ENCODE assay signal across 20 cellular contexts in the genomic region with DNA sequence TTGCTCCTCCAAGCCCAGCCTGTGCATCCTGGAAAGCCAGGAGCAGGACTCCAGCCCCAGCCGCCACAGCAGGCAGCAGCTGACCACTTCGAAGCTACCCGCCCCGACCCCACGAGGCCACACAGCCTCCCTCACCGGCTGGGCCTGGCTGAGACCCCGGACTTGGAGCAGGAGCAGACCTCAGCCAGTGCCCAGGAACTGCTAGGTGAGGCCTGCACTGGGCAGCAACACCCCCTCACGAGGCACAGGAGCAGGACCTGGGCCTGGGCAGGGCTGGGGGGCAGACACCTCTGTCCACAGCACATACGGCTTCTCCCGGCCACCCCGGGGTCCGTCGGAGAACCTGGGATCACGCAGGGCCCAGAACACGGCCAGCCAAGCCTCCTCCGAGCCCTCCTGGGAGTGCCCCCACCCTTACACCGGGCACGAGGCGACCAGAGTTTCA.
DNase-seq lines count a peak whose midpoint lies in the region; ATAC-seq and TF ChIP-seq lines count a peak whose summit lies in the region.
"Had no signal": no experiment of that assay in that cellular context is flagged by ENCODE, and none has a peak within 500 bp of the region (broad histone marks: within the 10 kb centered on the region; RNA-seq: fewer than 3 reads in every experiment).

No MANE protein-coding gene starts in this region.

- no peak overlapping the region for H3K27ac ChIP-seq in neuronal stem cell (replicated peaks; ENCODE audit: low read length)
- H3K27ac ChIP-seq: hepatocyte, PC-9, SK-N-MC had no signal

- peaks cover 0 to 20% (median 0%) of the 10 kb centered on the region in 3 experiments for H3K27me3 ChIP-seq in neuronal stem cell (ENCODE audit: control insufficient read depth in 3 of 3, insufficient read depth in 3 of 3, low read depth in 1 of 3, low read length in 3 of 3)
- H3K27me3 ChIP-seq: hepatocyte had no signal

- peak overlapping the region; percentile 79 for H3K4ac ChIP-seq in neuronal stem cell (ENCODE audit: low read length)

- H2BK5ac ChIP-seq in neuronal stem cell (ENCODE audit: low read length) = no peak overlapping the region

- H3K4me3 ChIP-seq in neuronal stem cell (ENCODE audit: low read length in 2 of 2) = no peak overlapping the region
- H3K4me3 ChIP-seq: hepatocyte, PC-9, SK-N-MC, smooth muscle cell had no signal

- H3K4me1 ChIP-seq in neuronal stem cell (ENCODE audit: control insufficient read depth in 2 of 2, insufficient read depth in 1 of 2, low read depth in 1 of 2, low read length in 2 of 2) = peaks cover 0 to 29% of the 10 kb centered on the region in 2 donors

- DNase-seq in stimulated activated CD4-positive, alpha-beta T cell treated with anti-CD3 and anti-CD28 coated beads, Interleukin-4, amount 100 ng/mL, for 24 hours = peak; percentile 1
- no peak for DNase-seq in stimulated activated CD4-positive, alpha-beta T cell treated with anti-CD3 and anti-CD28 coated beads, Interleukin-2, amount 100 ng/mL, for 48 hours
- DNase-seq in neuronal stem cell (ENCODE audit: low spot score) (no peak), NCI-H774 (lab: John Stamatoyannopoulos, UW) (no peak), medulla oblongata (ENCODE audit: extremely low spot score) (no peak)
- DNase-seq: activated CD4-positive, alpha-beta T cell treated with anti-CD3 and anti-CD28 coated beads for 36 hours; AML-193; cortex of kidney; mesendoderm; natural killer cell; NCI-H1694; NCI-H82; PC-9; T-helper 9 cell had no signal

- no peak for ATAC-seq in HG02763 (IDR thresholded peaks at IDR 0.05; ENCODE audit: unreplicated experiment)
- ATAC-seq: activated CD4-positive, alpha-beta T cell treated with anti-CD3 and anti-CD28 coated beads for 36 hours; natural killer cell had no signal

- no peak overlapping the region for H3K4me2 ChIP-seq in neuronal stem cell (ENCODE audit: insufficient read depth, low read length, poor library complexity, severe bottlenecking)
- H3K4me2 ChIP-seq: hepatocyte, PC-9, smooth muscle cell had no signal

- H3K27me3 Mint-ChIP-seq in brain = no peaks in the 10 kb centered on the region
- H3K27me3 Mint-ChIP-seq: activated CD4-positive, alpha-beta T cell treated with anti-CD3 and anti-CD28 coated beads for 36 hours; activated naive CD8-positive, alpha-beta T cell had no signal

- no peak overlapping the region for H4K8ac ChIP-seq in neuronal stem cell (ENCODE audit: low read depth, low read length)

- peak overlapping the region; percentile 25 for H3K23ac ChIP-seq in neuronal stem cell (ENCODE audit: low read depth, low read length, poor library complexity)

- peak overlapping the region; percentile 6 for H2BK120ac ChIP-seq in neuronal stem cell (ENCODE audit: low read depth, low read length)

- no peak overlapping the region for H3K4me3 Mint-ChIP-seq in brain
- H3K4me3 Mint-ChIP-seq: activated CD4-positive, alpha-beta T cell treated with anti-CD3 and anti-CD28 coated beads for 36 hours; activated naive CD8-positive, alpha-beta T cell; natural killer cell had no signal

- no peaks in the 10 kb centered on the region for H3K36me3 Mint-ChIP-seq in brain
- H3K36me3 Mint-ChIP-seq: activated naive CD8-positive, alpha-beta T cell; natural killer cell had no signal

- no peak overlapping the region for H4K91ac ChIP-seq in neuronal stem cell (ENCODE audit: low read depth, low read length, poor library complexity)

- H3K9me3 Mint-ChIP-seq in brain = peaks cover 5 to 13% (median 6%) of the 10 kb centered on the region in 5 experiments

- H3K4me1 Mint-ChIP-seq in brain = peaks cover 40% of the 10 kb centered on the region
- H3K4me1 Mint-ChIP-seq: activated CD4-positive, alpha-beta T cell treated with anti-CD3 and anti-CD28 coated beads for 36 hours had no signal

- H3K9ac ChIP-seq in neuronal stem cell (ENCODE audit: low read depth, low read length, poor library complexity) = peak overlapping the region; percentile 0

- H3K36me3 ChIP-seq in neuronal stem cell (replicated peaks in 1 of 2; ENCODE audit: control insufficient read depth in 2 of 2, insufficient read depth in 2 of 2, low read length in 2 of 2) = no peaks in the 10 kb centered on the region

- H2BK12ac ChIP-seq in neuronal stem cell (ENCODE audit: low read length) = peak overlapping the region; percentile 26

- H3K14ac ChIP-seq in neuronal stem cell (ENCODE audit: low read length) = no peak overlapping the region

- WGBS in neuronal stem cell (ENCODE audit: extremely low coverage in 2 of 2, insufficient read length in 2 of 2, insufficient replicate concordance in 1 of 2), 2 donors = no CpG with 5 or more reads among the region's 19 CpGs

- H3K79me1 ChIP-seq in neuronal stem cell (ENCODE audit: low read depth, low read length) = no peaks in the 10 kb centered on the region

- peak overlapping the region; percentile 59 for H2AK5ac ChIP-seq in neuronal stem cell (ENCODE audit: low read depth, low read length)

- H3K18ac ChIP-seq in neuronal stem cell (ENCODE audit: low read length) = peak overlapping the region; percentile 96

- peak overlapping the region; percentile 51 for H2BK15ac ChIP-seq in neuronal stem cell (ENCODE audit: low read length)

- H2AFZ ChIP-seq in neuronal stem cell (ENCODE audit: low read length) = no peak overlapping the region
- H2AFZ ChIP-seq: hepatocyte, PC-9 had no signal

- peak overlapping the region in 3 of 5 experiments; percentile 22 to 86 (median 60) for H3K27ac Mint-ChIP-seq in brain
- H3K27ac Mint-ChIP-seq: activated CD4-positive, alpha-beta T cell treated with anti-CD3 and anti-CD28 coated beads for 36 hours; natural killer cell had no signal

- TF ChIP-seq CTCF in brain (conservative IDR thresholded peaks at IDR 0.05) = no peak

- H3K9me3 ChIP-seq in neuronal stem cell (replicated peaks in 1 of 2; ENCODE audit: control insufficient read depth in 2 of 2, insufficient read depth in 1 of 2, low read depth in 1 of 2, low read length in 2 of 2) = no peaks in the 10 kb centered on the region
